Comparison of ENCODE assay signal across 6 cellular contexts in genomic region chr3:41556245-41556644, GRCh38.
DNase-seq lines count a peak whose midpoint lies in the region; ATAC-seq and TF ChIP-seq lines count a peak whose summit lies in the region.
"Not testable (repeated sequence)": the region's sequence is repeated elsewhere in the genome, so short reads cannot be mapped to it uniquely, and the experiment has no call there.

No MANE protein-coding gene starts in this region.

- not testable (repeated sequence) for TF ChIP-seq CTCF in activated CD8-positive, alpha-beta T cell treated with anti-CD3 and anti-CD28 coated beads for 36 hours (IDR thresholded peaks at IDR 0.05)

- CTCF ChIA-PET in activated CD4-positive, alpha-beta T cell treated with anti-CD3 and anti-CD28 coated beads for 36 hours (lab: Charles Lee): interaction anchor here (0.7 kb wide), 1 partner anchor 26 kb away, joined by 3 read pairs; no protein-coding TSS in a partner anchor
- CTCF ChIA-PET in activated CD8-positive, alpha-beta T cell treated with anti-CD3 and anti-CD28 coated beads for 36 hours (lab: Charles Lee): not testable (repeated sequence)

- H3K9me3 Mint-ChIP-seq in activated CD4-positive, alpha-beta T cell treated with anti-CD3 and anti-CD28 coated beads for 36 hours (ENCODE audit: low read depth): peaks cover 22% of the 10 kb centered on the region
- not testable (repeated sequence) for H3K9me3 Mint-ChIP-seq in activated CD8-positive, alpha-beta T cell treated with anti-CD3 and anti-CD28 coated beads for 36 hours; stimulated activated memory B cell treated with anti-CD40 and anti-IgM and Interleukin-4, amounts not matched to agents 10 μg/mL and 1 μg/mL and 100 μg/mL, for 72 hours
- H3K9me3 Mint-ChIP-seq in activated T-helper 17 cell treated with anti-CD3 and anti-CD28 coated beads, Interleukin-2, amount 50 U/mL, for 72 hours: peaks cover 15% of the 10 kb centered on the region
- H3K9me3 Mint-ChIP-seq in stimulated activated naive B cell treated with anti-CD40 and anti-IgM and Interleukin-4, amounts not matched to agents 10 μg/mL and 1 μg/mL and 100 μg/mL, for 72 hours: peaks cover 8 to 13% of the 10 kb centered on the region in 2 donors
- peaks cover 16 to 21% of the 10 kb centered on the region in 2 donors for H3K9me3 Mint-ChIP-seq in stimulated activated naive CD8-positive, alpha-beta T cell treated with anti-CD3 and anti-CD28 coated beads, Interleukin-15, amount 100 ng/mL, for 72 hours

- peak; percentile 23 for ATAC-seq in activated CD4-positive, alpha-beta T cell treated with anti-CD3 and anti-CD28 coated beads for 36 hours
- peak; percentile 45 for ATAC-seq in activated CD8-positive, alpha-beta T cell treated with anti-CD3 and anti-CD28 coated beads for 36 hours
- peak; percentile 29 for ATAC-seq in activated T-helper 17 cell treated with anti-CD3 and anti-CD28 coated beads, Interleukin-2, amount 50 U/mL, for 72 hours (replicated peaks)
- peak; percentile 20 for ATAC-seq in stimulated activated memory B cell treated with anti-CD40 and anti-IgM and Interleukin-4, amounts not matched to agents 10 μg/mL and 1 μg/mL and 100 μg/mL, for 72 hours
- ATAC-seq in stimulated activated naive B cell treated with anti-CD40 and anti-IgM and Interleukin-4, amounts not matched to agents 10 μg/mL and 1 μg/mL and 100 μg/mL, for 72 hours (replicated peaks): peak; percentile 57 to 75
- ATAC-seq in stimulated activated naive CD8-positive, alpha-beta T cell treated with anti-CD3 and anti-CD28 coated beads, Interleukin-15, amount 100 ng/mL, for 72 hours: peak; percentile 63

- peaks cover 14% of the 10 kb centered on the region for H3K4me1 Mint-ChIP-seq in activated CD4-positive, alpha-beta T cell treated with anti-CD3 and anti-CD28 coated beads for 36 hours
- H3K4me1 Mint-ChIP-seq in activated CD8-positive, alpha-beta T cell treated with anti-CD3 and anti-CD28 coated beads for 36 hours (ENCODE audit: low read depth); stimulated activated memory B cell treated with anti-CD40 and anti-IgM and Interleukin-4, amounts not matched to agents 10 μg/mL and 1 μg/mL and 100 μg/mL, for 72 hours; stimulated activated naive B cell treated with anti-CD40 and anti-IgM and Interleukin-4, amounts not matched to agents 10 μg/mL and 1 μg/mL and 100 μg/mL, for 72 hours: not testable (repeated sequence)
- peaks cover 11% of the 10 kb centered on the region for H3K4me1 Mint-ChIP-seq in activated T-helper 17 cell treated with anti-CD3 and anti-CD28 coated beads, Interleukin-2, amount 50 U/mL, for 72 hours
- peaks cover 16% of the 10 kb centered on the region for H3K4me1 Mint-ChIP-seq in stimulated activated naive CD8-positive, alpha-beta T cell treated with anti-CD3 and anti-CD28 coated beads, Interleukin-15, amount 100 ng/mL, for 72 hours

- intact Hi-C loops in activated CD4-positive, alpha-beta T cell treated with anti-CD3 and anti-CD28 coated beads for 36 hours (cut with DNase I, micrococcal nuclease); activated CD8-positive, alpha-beta T cell treated with anti-CD3 and anti-CD28 coated beads for 36 hours (cut with micrococcal nuclease): not testable (repeated sequence)

- POLR2A ChIA-PET in activated CD4-positive, alpha-beta T cell treated with anti-CD3 and anti-CD28 coated beads for 36 hours (lab: Charles Lee); activated CD8-positive, alpha-beta T cell treated with anti-CD3 and anti-CD28 coated beads for 36 hours (lab: Charles Lee): not testable (repeated sequence)

- not testable (repeated sequence) for H3K4me3 Mint-ChIP-seq in activated CD4-positive, alpha-beta T cell treated with anti-CD3 and anti-CD28 coated beads for 36 hours; activated CD8-positive, alpha-beta T cell treated with anti-CD3 and anti-CD28 coated beads for 36 hours; activated T-helper 17 cell treated with anti-CD3 and anti-CD28 coated beads, Interleukin-2, amount 50 U/mL, for 72 hours; stimulated activated memory B cell treated with anti-CD40 and anti-IgM and Interleukin-4, amounts not matched to agents 10 μg/mL and 1 μg/mL and 100 μg/mL, for 72 hours; stimulated activated naive B cell treated with anti-CD40 and anti-IgM and Interleukin-4, amounts not matched to agents 10 μg/mL and 1 μg/mL and 100 μg/mL, for 72 hours; stimulated activated naive CD8-positive, alpha-beta T cell treated with anti-CD3 and anti-CD28 coated beads, Interleukin-15, amount 100 ng/mL, for 72 hours

- DNase-seq in activated CD4-positive, alpha-beta T cell treated with anti-CD3 and anti-CD28 coated beads for 36 hours; activated CD8-positive, alpha-beta T cell treated with anti-CD3 and anti-CD28 coated beads for 36 hours; stimulated activated naive B cell treated with anti-CD40 and anti-IgM and Interleukin-4, amounts not matched to agents 10 μg/mL and 1 μg/mL and 100 μg/mL, for 72 hours; stimulated activated naive CD8-positive, alpha-beta T cell treated with anti-CD3 and anti-CD28 coated beads, Interleukin-15, amount 100 ng/mL, for 72 hours: not testable (repeated sequence)

- H3K36me3 Mint-ChIP-seq in activated CD4-positive, alpha-beta T cell treated with anti-CD3 and anti-CD28 coated beads for 36 hours (ENCODE audit: low read depth); activated CD8-positive, alpha-beta T cell treated with anti-CD3 and anti-CD28 coated beads for 36 hours (ENCODE audit: low read depth); activated T-helper 17 cell treated with anti-CD3 and anti-CD28 coated beads, Interleukin-2, amount 50 U/mL, for 72 hours (ENCODE audit: low read depth): not testable (repeated sequence)
- peaks cover 24% of the 10 kb centered on the region for H3K36me3 Mint-ChIP-seq in stimulated activated memory B cell treated with anti-CD40 and anti-IgM and Interleukin-4, amounts not matched to agents 10 μg/mL and 1 μg/mL and 100 μg/mL, for 72 hours
- H3K36me3 Mint-ChIP-seq in stimulated activated naive B cell treated with anti-CD40 and anti-IgM and Interleukin-4, amounts not matched to agents 10 μg/mL and 1 μg/mL and 100 μg/mL, for 72 hours: peaks cover 5 to 10% of the 10 kb centered on the region in 2 donors

- H3K27me3 Mint-ChIP-seq in activated CD4-positive, alpha-beta T cell treated with anti-CD3 and anti-CD28 coated beads for 36 hours; activated CD8-positive, alpha-beta T cell treated with anti-CD3 and anti-CD28 coated beads for 36 hours; activated T-helper 17 cell treated with anti-CD3 and anti-CD28 coated beads, Interleukin-2, amount 50 U/mL, for 72 hours; stimulated activated memory B cell treated with anti-CD40 and anti-IgM and Interleukin-4, amounts not matched to agents 10 μg/mL and 1 μg/mL and 100 μg/mL, for 72 hours; stimulated activated naive B cell treated with anti-CD40 and anti-IgM and Interleukin-4, amounts not matched to agents 10 μg/mL and 1 μg/mL and 100 μg/mL, for 72 hours; stimulated activated naive CD8-positive, alpha-beta T cell treated with anti-CD3 and anti-CD28 coated beads, Interleukin-15, amount 100 ng/mL, for 72 hours: not testable (repeated sequence)

- H3K27ac Mint-ChIP-seq in activated CD4-positive, alpha-beta T cell treated with anti-CD3 and anti-CD28 coated beads for 36 hours; activated CD8-positive, alpha-beta T cell treated with anti-CD3 and anti-CD28 coated beads for 36 hours; activated T-helper 17 cell treated with anti-CD3 and anti-CD28 coated beads, Interleukin-2, amount 50 U/mL, for 72 hours; stimulated activated memory B cell treated with anti-CD40 and anti-IgM and Interleukin-4, amounts not matched to agents 10 μg/mL and 1 μg/mL and 100 μg/mL, for 72 hours; stimulated activated naive B cell treated with anti-CD40 and anti-IgM and Interleukin-4, amounts not matched to agents 10 μg/mL and 1 μg/mL and 100 μg/mL, for 72 hours; stimulated activated naive CD8-positive, alpha-beta T cell treated with anti-CD3 and anti-CD28 coated beads, Interleukin-15, amount 100 ng/mL, for 72 hours: not testable (repeated sequence)
